ENCODE assay signal across 13 cellular contexts in genomic region chr1:91765880-91766443, GRCh38.
"Had no signal": no experiment of that assay in that cellular context is flagged by ENCODE, and none has a peak within 500 bp of the region (broad histone marks: within the 10 kb centered on the region; RNA-seq: fewer than 3 reads in every experiment).

No MANE protein-coding gene starts in this region.

- H3K27me3 Mint-ChIP-seq: activated CD8-positive, alpha-beta T cell treated with anti-CD3 and anti-CD28 coated beads for 36 hours; stimulated activated naive CD8-positive, alpha-beta T cell treated with anti-CD3 and anti-CD28 coated beads, Interleukin-15, Interleukin-2, amounts not matched to agents 100 ng/mL and 50 ng/mL, for 24 hours had no signal

- H3K27me3 ChIP-seq: cardiac muscle cell, heart left ventricle, neural progenitor cell, ovary, upper lobe of right lung had no signal

- DNase-seq: activated CD4-positive, CD25-positive, alpha-beta regulatory T cell treated with anti-CD3 and anti-CD28 coated beads, Interleukin-2, amount 50 U/mL, for 72 hours; activated CD8-positive, alpha-beta memory T cell treated with anti-CD3 and anti-CD28 coated beads, Interleukin-2, amount 50 U/mL, for 4 hours; activated CD8-positive, alpha-beta T cell treated with anti-CD3 and anti-CD28 coated beads for 36 hours; activated gamma-delta T cell treated with Interleukin-2 at 50 U/mL for 16 hours; activated T-cell treated with anti-CD3 and anti-CD28 coated beads, Interleukin-2, amount 50 U/mL, for 72 hours; heart left ventricle; islet precursor cell; ovary; stimulated activated CD4-positive, alpha-beta T cell treated with anti-CD3 and anti-CD28 coated beads, Interleukin-4, amount 100 ng/mL, for 1 hour; upper lobe of right lung had no signal

- H3K9me3 ChIP-seq: heart left ventricle, ovary, upper lobe of right lung had no signal

- H3K9me3 Mint-ChIP-seq: activated CD8-positive, alpha-beta T cell treated with anti-CD3 and anti-CD28 coated beads for 36 hours; activated T-cell treated with anti-CD3 and anti-CD28 coated beads, Interleukin-2, amount 50 U/mL, for 72 hours; neural progenitor cell; stimulated activated naive CD8-positive, alpha-beta T cell treated with anti-CD3 and anti-CD28 coated beads, Interleukin-15, Interleukin-2, amounts not matched to agents 100 ng/mL and 50 ng/mL, for 24 hours had no signal

- H3K27ac ChIP-seq: cardiac muscle cell, neural progenitor cell, ovary, upper lobe of right lung had no signal

- H3K36me3 ChIP-seq: cardiac muscle cell, heart left ventricle, neural progenitor cell, ovary, upper lobe of right lung had no signal

- H3K4me3 ChIP-seq: cardiac muscle cell, heart left ventricle, neural progenitor cell, ovary, upper lobe of right lung had no signal

- H3K4me3 Mint-ChIP-seq: activated CD8-positive, alpha-beta T cell treated with anti-CD3 and anti-CD28 coated beads for 36 hours; activated T-cell treated with anti-CD3 and anti-CD28 coated beads, Interleukin-2, amount 50 U/mL, for 72 hours; neural progenitor cell; stimulated activated naive CD8-positive, alpha-beta T cell treated with anti-CD3 and anti-CD28 coated beads, Interleukin-15, Interleukin-2, amounts not matched to agents 100 ng/mL and 50 ng/mL, for 24 hours had no signal

- ATAC-seq: activated CD8-positive, alpha-beta T cell treated with anti-CD3 and anti-CD28 coated beads for 36 hours; activated T-cell treated with anti-CD3 and anti-CD28 coated beads, Interleukin-2, amount 50 U/mL, for 72 hours had no signal

- H3K27ac Mint-ChIP-seq: activated CD8-positive, alpha-beta T cell treated with anti-CD3 and anti-CD28 coated beads for 36 hours; activated T-cell treated with anti-CD3 and anti-CD28 coated beads, Interleukin-2, amount 50 U/mL, for 72 hours; neural progenitor cell; stimulated activated naive CD8-positive, alpha-beta T cell treated with anti-CD3 and anti-CD28 coated beads, Interleukin-15, Interleukin-2, amounts not matched to agents 100 ng/mL and 50 ng/mL, for 24 hours had no signal
